12 cellular contexts compared by ENCODE assay signal in the genomic region with DNA sequence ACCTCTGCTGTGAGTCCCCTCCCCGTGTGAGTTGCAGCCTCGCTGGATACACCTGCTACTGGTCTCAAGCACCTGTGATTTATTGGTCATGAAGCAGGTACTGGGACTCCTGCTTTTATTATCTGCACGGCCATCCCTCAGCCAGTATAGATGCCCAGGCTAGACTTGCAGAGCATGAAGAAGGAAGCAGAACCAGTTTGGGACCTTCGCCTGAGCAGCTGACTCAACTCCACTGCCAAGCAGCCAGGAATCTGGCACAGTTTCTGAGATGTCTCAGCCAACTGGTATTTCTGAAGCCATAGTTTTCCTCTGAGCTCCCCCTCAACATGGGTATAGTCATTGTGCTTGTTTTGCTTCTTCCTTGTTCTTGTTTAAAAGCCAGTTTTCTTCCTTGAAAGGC. TPM values are rescaled to one million over a fixed set of nuclear protein-coding genes. Genes with fewer than 3 reads are reported as not detected.
DNase-seq lines count a peak whose midpoint lies in the region; ATAC-seq and TF ChIP-seq lines count a peak whose summit lies in the region.
"Had no signal": no experiment of that assay in that cellular context is flagged by ENCODE, and none has a peak within 500 bp of the region (broad histone marks: within the 10 kb centered on the region; RNA-seq: fewer than 3 reads in every experiment).

No MANE protein-coding gene starts in this region.

- ATAC-seq in HG02763 (IDR thresholded peaks at IDR 0.05; ENCODE audit: unreplicated experiment) (no peak), T-helper 17 cell (no peak)
- ATAC-seq: activated T-helper 17 cell treated with anti-CD3 and anti-CD28 coated beads, Interleukin-2, amount 50 U/mL, for 72 hours had no signal

- no peak overlapping the region for H3K4me3 Mint-ChIP-seq in T-helper 17 cell
- H3K4me3 Mint-ChIP-seq: activated T-helper 17 cell treated with anti-CD3 and anti-CD28 coated beads, Interleukin-2, amount 50 U/mL, for 72 hours had no signal

- H3K36me3 Mint-ChIP-seq in T-helper 17 cell (ENCODE audit: low read depth), result no peaks in the 10 kb centered on the region

- intact Hi-C loops in colonic mucosa (cut with DNase I), result no loop called here

- H3K9ac ChIP-seq in colonic mucosa (ENCODE audit: low read depth in 2 of 2, low read length in 2 of 2), result no peak overlapping the region

- DNase-seq in AG08396 (ENCODE audit: low spot score), result peak; percentile 80
- DNase-seq in M059J (ENCODE audit: low read depth), result peak; percentile 85
- peak; percentile 31 for DNase-seq in colonic mucosa
- peak; percentile 36 for DNase-seq in middle frontal gyrus (ENCODE audit: extremely low spot score, low spot score)
- DNase-seq in DMS 273 (lab: John Stamatoyannopoulos, UW; ENCODE audit: unreplicated experiment), result no peak
- DNase-seq in activated CD4-positive, alpha-beta T cell treated with anti-CD3 and anti-CD28 coated beads for 48 hours, result no peak
- no peak for DNase-seq in T-helper 17 cell
- DNase-seq: Caco-2, T-helper 1 cell had no signal

- no peaks in the 10 kb centered on the region for H3K9me3 ChIP-seq in colonic mucosa
- no peaks in the 10 kb centered on the region for H3K9me3 ChIP-seq in T-helper 17 cell (ENCODE audit: control insufficient read depth, low read length, poor library complexity, severe bottlenecking)
- H3K9me3 ChIP-seq: Caco-2, neutrophil had no signal

- no peaks in the 10 kb centered on the region for H3K4me1 Mint-ChIP-seq in T-helper 17 cell
- H3K4me1 Mint-ChIP-seq: activated T-helper 17 cell treated with anti-CD3 and anti-CD28 coated beads, Interleukin-2, amount 50 U/mL, for 72 hours had no signal

- no peaks in the 10 kb centered on the region for H3K36me3 ChIP-seq in colonic mucosa
- H3K36me3 ChIP-seq: neutrophil had no signal

- no peaks in the 10 kb centered on the region for H3K4me1 ChIP-seq in colonic mucosa
- H3K4me1 ChIP-seq: Caco-2 had no signal

- H3K27me3 Mint-ChIP-seq in T-helper 17 cell, result no peaks in the 10 kb centered on the region
- H3K27me3 Mint-ChIP-seq: activated T-helper 17 cell treated with anti-CD3 and anti-CD28 coated beads, Interleukin-2, amount 50 U/mL, for 72 hours had no signal

- TF ChIP-seq CTCF in colonic mucosa (IDR thresholded peaks at IDR 0.05), result no peak

- no peaks in the 10 kb centered on the region for H3K27me3 ChIP-seq in colonic mucosa
- H3K27me3 ChIP-seq: neutrophil had no signal

- H3K4me3 ChIP-seq in colonic mucosa, result no peak overlapping the region

- no peak overlapping the region for H3K27ac Mint-ChIP-seq in T-helper 17 cell
- H3K27ac Mint-ChIP-seq: activated T-helper 17 cell treated with anti-CD3 and anti-CD28 coated beads, Interleukin-2, amount 50 U/mL, for 72 hours had no signal

- H3K27ac ChIP-seq in colonic mucosa, result no peak overlapping the region
- H3K27ac ChIP-seq: neutrophil had no signal

RNA-seq across cellular contexts. Expression of gene SLC39A12, which starts 28.0 kb away (rescaled TPM):
- not detected in 2 replicates for total RNA-seq in M059J (2014; rRNA removed; shearing (Covaris generic))
- under 1 TPM; 0.13 to 0.15 TPM for total RNA-seq in colonic mucosa
- not detected for total RNA-seq in T-helper 17 cell
- total RNA-seq: activated T-helper 17 cell treated with anti-CD3 and anti-CD28 coated beads, Interleukin-2, amount 50 U/mL, for 72 hours; Caco-2 had no signal

Comparison
In these comparisons a context has a peak if more than half of its experiments do, and no peak if none do; other contexts are left out.
1. DNase-seq: peak in AG08396 (single experiment), M059J (single experiment), colonic mucosa (single experiment) and middle frontal gyrus (single experiment); none in DMS 273 (single experiment), activated CD4-positive, alpha-beta T cell treated with anti-CD3 and anti-CD28 coated beads for 48 hours (single experiment) and T-helper 17 cell (0 of 3).